Comparison of ENCODE assay signal across 23 cellular contexts in the genomic region with DNA sequence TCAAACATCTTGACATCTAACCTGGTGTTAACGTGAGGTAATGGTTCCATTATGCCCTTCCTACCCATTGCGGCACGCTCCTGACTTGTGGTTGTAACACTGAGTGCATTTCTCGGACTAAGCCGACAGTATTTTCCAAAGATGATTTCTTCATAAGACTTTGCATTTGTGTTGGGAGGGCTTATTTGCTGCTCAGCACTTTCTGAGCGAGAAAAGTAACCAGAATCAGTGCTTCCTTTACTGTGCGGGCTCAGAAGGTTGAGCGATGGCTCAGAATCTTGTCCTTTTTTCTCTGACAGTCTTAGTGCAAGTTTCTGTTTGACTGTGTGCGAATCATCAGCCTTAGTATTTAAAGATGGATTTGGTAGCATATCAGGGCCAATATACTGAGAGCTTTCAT.
A peak's percentile ranks its signal among the peaks of the same experiment; 100 is the strongest.
DNase-seq lines count a peak whose midpoint lies in the region; ATAC-seq and TF ChIP-seq lines count a peak whose summit lies in the region.
"Had no signal": no experiment of that assay in that cellular context is flagged by ENCODE, and none has a peak within 500 bp of the region (broad histone marks: within the 10 kb centered on the region; RNA-seq: fewer than 3 reads in every experiment).

No MANE protein-coding gene starts in this region.

- H3K36me3 ChIP-seq in Loucy (ENCODE audit: insufficient read depth, low read length) (peaks cover 61% of the 10 kb centered on the region), GM23338 (ENCODE audit: insufficient read depth) (no peaks in the 10 kb centered on the region)

- H3K27ac Mint-ChIP-seq in activated T-cell treated with anti-CD3 and anti-CD28 coated beads, Interleukin-2, amount 50 U/mL, for 24 hours = peak overlapping the region; percentile 89
- H3K27ac Mint-ChIP-seq in activated T-helper 17 cell treated with anti-CD3 and anti-CD28 coated beads, Interleukin-2, amount 50 U/mL, for 72 hours = peak overlapping the region; percentile 88
- H3K27ac Mint-ChIP-seq in endothelial cell (ENCODE audit: unreplicated experiment) = no peak overlapping the region
- H3K27ac Mint-ChIP-seq in GM23338 = no peak overlapping the region

- H3K9me3 ChIP-seq in Loucy (ENCODE audit: insufficient read depth, low read depth, low read length) = no peaks in the 10 kb centered on the region
- H3K9me3 ChIP-seq: ascending aorta, testis had no signal

- H3K4me3 ChIP-seq in Loucy (ENCODE audit: low read length, poor library complexity, severe bottlenecking) (no peak overlapping the region), GM23338 (no peak overlapping the region)
- H3K4me3 ChIP-seq: ascending aorta, PC-9, testis had no signal

- H3K79me2 ChIP-seq in Loucy (ENCODE audit: insufficient read depth, low read length) (no peaks in the 10 kb centered on the region), GM23338 (replicated peaks; ENCODE audit: insufficient read depth) (no peaks in the 10 kb centered on the region)
- H3K79me2 ChIP-seq: parathyroid adenoma had no signal

- H3K4me1 ChIP-seq in Loucy (ENCODE audit: insufficient read depth, low read length, poor library complexity, severe bottlenecking) = peaks cover 17% of the 10 kb centered on the region
- no peaks in the 10 kb centered on the region for H3K4me1 ChIP-seq in GM23338 (ENCODE audit: insufficient read depth)
- H3K4me1 ChIP-seq: ascending aorta, parathyroid adenoma, testis had no signal

- H3K9me2 ChIP-seq in Loucy (replicated peaks; ENCODE audit: low read depth, low read length) (no peaks in the 10 kb centered on the region), GM23338 (ENCODE audit: insufficient read depth) (no peaks in the 10 kb centered on the region)

- H3K27me3 Mint-ChIP-seq in activated T-cell treated with anti-CD3 and anti-CD28 coated beads, Interleukin-2, amount 50 U/mL, for 24 hours = no peaks in the 10 kb centered on the region
- no peaks in the 10 kb centered on the region for H3K27me3 Mint-ChIP-seq in activated T-helper 17 cell treated with anti-CD3 and anti-CD28 coated beads, Interleukin-2, amount 50 U/mL, for 72 hours
- peaks cover 9% of the 10 kb centered on the region for H3K27me3 Mint-ChIP-seq in endothelial cell (ENCODE audit: unreplicated experiment)
- peaks cover 4% of the 10 kb centered on the region for H3K27me3 Mint-ChIP-seq in GM23338 (ENCODE audit: insufficient read depth, low read depth, poor library complexity)

- H3K27me3 ChIP-seq in Loucy (ENCODE audit: insufficient read depth, low read length, poor library complexity, severe bottlenecking) = no peaks in the 10 kb centered on the region
- H3K27me3 ChIP-seq in GM23338 (ENCODE audit: insufficient read depth) = no peaks in the 10 kb centered on the region
- H3K27me3 ChIP-seq: ascending aorta, testis had no signal

- ATAC-seq in activated T-helper 17 cell treated with anti-CD3 and anti-CD28 coated beads, Interleukin-2, amount 50 U/mL, for 72 hours (replicated peaks) = peak; percentile 82
- ATAC-seq in GM21360 (IDR thresholded peaks at IDR 0.05; ENCODE audit: unreplicated experiment) (no peak), GM23338 (no peak)
- ATAC-seq: HepG2, left ventricle myocardium superior, right cardiac atrium had no signal

- no peak overlapping the region for H2AFZ ChIP-seq in Loucy (ENCODE audit: low read length)
- H2AFZ ChIP-seq in GM23338 = no peak overlapping the region
- H2AFZ ChIP-seq: parathyroid adenoma, PC-9 had no signal

- no peak overlapping the region for H3K9ac ChIP-seq in Loucy (ENCODE audit: low read depth, low read length, poor library complexity, severe bottlenecking)
- H3K9ac ChIP-seq: parathyroid adenoma had no signal

- peaks cover 83% of the 10 kb centered on the region for H3K36me3 Mint-ChIP-seq in activated T-cell treated with anti-CD3 and anti-CD28 coated beads, Interleukin-2, amount 50 U/mL, for 24 hours (ENCODE audit: low read depth)
- peaks cover 78% of the 10 kb centered on the region for H3K36me3 Mint-ChIP-seq in activated T-helper 17 cell treated with anti-CD3 and anti-CD28 coated beads, Interleukin-2, amount 50 U/mL, for 72 hours (ENCODE audit: low read depth)
- H3K36me3 Mint-ChIP-seq in endothelial cell (ENCODE audit: low read depth, unreplicated experiment) (peaks cover 52% of the 10 kb centered on the region), GM23338 (ENCODE audit: low read depth) (peaks cover 27% of the 10 kb centered on the region)

- no peak for DNase-seq in activated T-cell treated with anti-CD3 and anti-CD28 coated beads, Interleukin-2, amount 50 U/mL, for 24 hours
- DNase-seq in activated T-cell treated with anti-CD3 and anti-CD28 coated beads for 4 hours = no peak
- no peak for DNase-seq in endothelial cell (ENCODE audit: low spot score)
- DNase-seq in GM23338 (ENCODE audit: low spot score) = no peak
- DNase-seq in DMS53 treated with DMSO at 0.1 percent for 48 hours (lab: John Stamatoyannopoulos, UW; ENCODE audit: unreplicated experiment) = no peak
- DNase-seq: activated effector memory CD4-positive, alpha-beta T cell treated with Interleukin-2 at 50 U/mL for 16 hours; C1 segment of cervical spinal cord; DMS 273 treated with DMSO at 0.1 percent for 48 hours; foreskin melanocyte; left ventricle myocardium superior; midbrain; NCI-H1436; NCI-H510A treated with DMSO at 0.1 percent for 48 hours; PC-9; right cardiac atrium; stimulated activated CD4-positive, alpha-beta T cell treated with anti-CD3 and anti-CD28 coated beads, Interleukin-12 subunit alpha, Interleukin-12 subunit beta, amount 100 ng/mL, for 4 hours; testis had no signal

- peaks cover 69% of the 10 kb centered on the region for H3K4me1 Mint-ChIP-seq in activated T-cell treated with anti-CD3 and anti-CD28 coated beads, Interleukin-2, amount 50 U/mL, for 24 hours (ENCODE audit: low read depth)
- peaks cover 34% of the 10 kb centered on the region for H3K4me1 Mint-ChIP-seq in activated T-helper 17 cell treated with anti-CD3 and anti-CD28 coated beads, Interleukin-2, amount 50 U/mL, for 72 hours
- H3K4me1 Mint-ChIP-seq in endothelial cell (ENCODE audit: unreplicated experiment) (peaks cover 2% of the 10 kb centered on the region), GM23338 (no peaks in the 10 kb centered on the region)

- TF ChIP-seq CTCF in Loucy (conservative IDR thresholded peaks at IDR 0.05; ENCODE audit: low read length) (no peak), endothelial cell (IDR thresholded peaks at IDR 0.05; ENCODE audit: unreplicated experiment) (no peak), GM23338 (conservative IDR thresholded peaks at IDR 0.05; ENCODE audit: low read depth in 2 of 2) (no peak)

- H3K4me2 ChIP-seq in Loucy (ENCODE audit: low read depth, low read length, poor library complexity, severe bottlenecking) = peak overlapping the region; percentile 32
- H3K4me2 ChIP-seq in GM23338 = no peak overlapping the region
- H3K4me2 ChIP-seq: PC-9 had no signal

- no peaks in the 10 kb centered on the region for H3K9me3 Mint-ChIP-seq in activated T-cell treated with anti-CD3 and anti-CD28 coated beads, Interleukin-2, amount 50 U/mL, for 24 hours
- no peaks in the 10 kb centered on the region for H3K9me3 Mint-ChIP-seq in activated T-helper 17 cell treated with anti-CD3 and anti-CD28 coated beads, Interleukin-2, amount 50 U/mL, for 72 hours
- H3K9me3 Mint-ChIP-seq in endothelial cell (ENCODE audit: unreplicated experiment) (no peaks in the 10 kb centered on the region), GM23338 (no peaks in the 10 kb centered on the region)

- H3F3A ChIP-seq in Loucy (ENCODE audit: low read depth) = no peaks in the 10 kb centered on the region
- no peaks in the 10 kb centered on the region for H3F3A ChIP-seq in GM23338 (replicated peaks; ENCODE audit: low read depth)

- H3K4me3 Mint-ChIP-seq in activated T-cell treated with anti-CD3 and anti-CD28 coated beads, Interleukin-2, amount 50 U/mL, for 24 hours = peak overlapping the region; percentile 22
- peak overlapping the region; percentile 80 for H3K4me3 Mint-ChIP-seq in activated T-helper 17 cell treated with anti-CD3 and anti-CD28 coated beads, Interleukin-2, amount 50 U/mL, for 72 hours
- H3K4me3 Mint-ChIP-seq in endothelial cell (ENCODE audit: unreplicated experiment) = peak overlapping the region; percentile 56
- H3K4me3 Mint-ChIP-seq in GM23338 = no peak overlapping the region

- H4K20me1 ChIP-seq in Loucy (ENCODE audit: insufficient read depth, low read length, poor library complexity, severe bottlenecking) = peaks cover under 1% of the 10 kb centered on the region
- H4K20me1 ChIP-seq in GM23338 (replicated peaks; ENCODE audit: insufficient read depth) = no peaks in the 10 kb centered on the region

- no peak overlapping the region for H3K27ac ChIP-seq in GM23338 (ENCODE audit: low read depth)
- H3K27ac ChIP-seq: ascending aorta, parathyroid adenoma, PC-9, testis had no signal

TF ChIP-seq in GM23338, 12 proteins besides CTCF, POLR2A, EP300 and RAD21 (continues in another document):
- TF ChIP-seq CREB1 (CRISPR knock-in tag; IDR thresholded peaks at IDR 0.05; ENCODE audit: low read depth) = no peak
- no peak for TF ChIP-seq EZH2 (IDR thresholded peaks at IDR 0.05; ENCODE audit: low read depth, unreplicated experiment)
- TF ChIP-seq ZNF331 (CRISPR knock-in tag; IDR thresholded peaks at IDR 0.05; ENCODE audit: low read depth) = no peak
- no peak for TF ChIP-seq JUNB (IDR thresholded peaks at IDR 0.05; ENCODE audit: unreplicated experiment)
- no peak for TF ChIP-seq ETS1 (IDR thresholded peaks at IDR 0.05)

Comparison
In these comparisons a context has a peak if more than half of its experiments do, and no peak if none do; other contexts are left out.
1. H3K27ac Mint-ChIP-seq: peak in activated T-cell treated with anti-CD3 and anti-CD28 coated beads, Interleukin-2, amount 50 U/mL, for 24 hours (single experiment) and activated T-helper 17 cell treated with anti-CD3 and anti-CD28 coated beads, Interleukin-2, amount 50 U/mL, for 72 hours (single experiment); none in endothelial cell (single experiment) and GM23338 (single experiment).